10 cellular contexts compared by ENCODE assay signal in genomic region chr21:28605138-28605537, GRCh38.
A peak's percentile ranks its signal among the peaks of the same experiment; 100 is the strongest.
DNase-seq lines count a peak whose midpoint lies in the region; ATAC-seq and TF ChIP-seq lines count a peak whose summit lies in the region.
"Had no signal": no experiment of that assay in that cellular context is flagged by ENCODE, and none has a peak within 500 bp of the region (broad histone marks: within the 10 kb centered on the region; RNA-seq: fewer than 3 reads in every experiment).

No MANE protein-coding gene starts in this region.

- CTCF ChIA-PET in GM10248 (lab: Yijun Ruan, JAX): no interaction called here

- no peak overlapping the region for H3K27ac ChIP-seq in adrenal gland

- H3K27ac Mint-ChIP-seq in activated naive CD4-positive, alpha-beta T cell treated with anti-CD3 and anti-CD28 coated beads, Interleukin-2, amount 50 U/mL, for 72 hours: no peak overlapping the region
- H3K27ac Mint-ChIP-seq: nephron had no signal

- intact Hi-C loops in adrenal gland (cut with DNase I): no loop called here

- ATAC-seq in GM19455 (IDR thresholded peaks at IDR 0.05; ENCODE audit: unreplicated experiment) (peak; percentile 96), HG03159 (IDR thresholded peaks at IDR 0.05; ENCODE audit: unreplicated experiment) (peak; percentile 99)
- peak; percentile 65 to 83 for ATAC-seq in activated naive CD4-positive, alpha-beta T cell treated with anti-CD3 and anti-CD28 coated beads, Interleukin-2, amount 50 U/mL, for 72 hours

- no peaks in the 10 kb centered on the region for H3K4me1 ChIP-seq in adrenal gland (replicated peaks in 1 of 2)

- POLR2A ChIA-PET in GM10248 (lab: Yijun Ruan, JAX): no interaction called here

- DNase-seq in GM10248 (ENCODE audit: extremely low spot score) (peak; percentile 9), superior temporal gyrus (ENCODE audit: extremely low spot score) (no peak), adrenal gland (no peak), GF-D8 (lab: John Stamatoyannopoulos, UW) (no peak), NCI-H1436 treated with DMSO at 0.1 percent for 48 hours (lab: John Stamatoyannopoulos, UW) (no peak)
- no peak for DNase-seq in activated naive CD4-positive, alpha-beta T cell treated with anti-CD3 and anti-CD28 coated beads, Interleukin-2, amount 50 U/mL, for 72 hours (ENCODE audit: low spot score in 2 of 2)
- DNase-seq: NCI-H146 had no signal

- peaks cover 18 to 25% of the 10 kb centered on the region in 2 donors for H3K9me3 Mint-ChIP-seq in activated naive CD4-positive, alpha-beta T cell treated with anti-CD3 and anti-CD28 coated beads, Interleukin-2, amount 50 U/mL, for 72 hours

- H3K36me3 ChIP-seq in adrenal gland (replicated peaks in 1 of 2): no peaks in the 10 kb centered on the region

- TF ChIP-seq POLR2A in adrenal gland (IDR thresholded peaks at IDR 0.05): no peak

- no peaks in the 10 kb centered on the region for H3K27me3 ChIP-seq in adrenal gland

- H3K36me3 Mint-ChIP-seq in activated naive CD4-positive, alpha-beta T cell treated with anti-CD3 and anti-CD28 coated beads, Interleukin-2, amount 50 U/mL, for 72 hours: peaks cover 12 to 23% of the 10 kb centered on the region in 2 donors

- WGBS in adrenal gland, 4 donors: 61 to 85% (median 74%) methylated on average over 2 of the region's 2 CpGs

- TF ChIP-seq CTCF in GM10248 (IDR thresholded peaks at IDR 0.05; ENCODE audit: control extremely low read depth, extremely low read depth, low read depth, missing control alignments) (no peak), adrenal gland (IDR thresholded peaks at IDR 0.05) (no peak)

- no peak overlapping the region for H3K4me3 ChIP-seq in adrenal gland

- no peaks in the 10 kb centered on the region for H3K9me3 ChIP-seq in adrenal gland (replicated peaks in 1 of 3)
